ENCODE assay signal across 3 cellular contexts in genomic region chr15:92861742-92862141, GRCh38.
A peak's percentile ranks its signal among the peaks of the same experiment; 100 is the strongest.
TF ChIP-seq lines count a peak whose summit lies in the region.

No MANE protein-coding gene starts in this region.

TF ChIP-seq in HepG2, 621 proteins besides CTCF, POLR2A, EP300 and RAD21:
- TF ChIP-seq MAFF (IDR thresholded peaks at IDR 0.05; ENCODE audit: low read depth, low read length) (peak; percentile 59), MAFK (conservative IDR thresholded peaks at IDR 0.05 in 1 of 2, IDR thresholded peaks at IDR 0.05 in 1 of 2; ENCODE audit: low read length in 2 of 2) (peak; percentile 46 to 75), ARNTL (CRISPR knock-in tag; IDR thresholded peaks at IDR 0.05) (no peak), DMAP1 (CRISPR knock-in tag; IDR thresholded peaks at IDR 0.05) (no peak), HHEX (CRISPR knock-in tag; IDR thresholded peaks at IDR 0.05) (no peak), SPEN (CRISPR knock-in tag; IDR thresholded peaks at IDR 0.05; ENCODE audit: low read depth) (no peak), SAP130 (CRISPR knock-in tag; IDR thresholded peaks at IDR 0.05; ENCODE audit: low read depth) (no peak), RELA (CRISPR knock-in tag; IDR thresholded peaks at IDR 0.05) (no peak), ZNF788 (CRISPR knock-in tag; IDR thresholded peaks at IDR 0.05; ENCODE audit: borderline replicate concordance) (no peak), CEBPB (IDR thresholded peaks at IDR 0.05; ENCODE audit: borderline replicate concordance, low read depth, low read length) (no peak), ZNF629 (CRISPR knock-in tag; conservative IDR thresholded peaks at IDR 0.05) (no peak), ZZZ3 (CRISPR knock-in tag; IDR thresholded peaks at IDR 0.05; ENCODE audit: borderline replicate concordance) (no peak), ZNF251 (CRISPR knock-in tag; IDR thresholded peaks at IDR 0.05) (no peak), ZNF556 (CRISPR knock-in tag; IDR thresholded peaks at IDR 0.05; ENCODE audit: borderline replicate concordance) (no peak)
- TF ChIP-seq, protein P1, sequence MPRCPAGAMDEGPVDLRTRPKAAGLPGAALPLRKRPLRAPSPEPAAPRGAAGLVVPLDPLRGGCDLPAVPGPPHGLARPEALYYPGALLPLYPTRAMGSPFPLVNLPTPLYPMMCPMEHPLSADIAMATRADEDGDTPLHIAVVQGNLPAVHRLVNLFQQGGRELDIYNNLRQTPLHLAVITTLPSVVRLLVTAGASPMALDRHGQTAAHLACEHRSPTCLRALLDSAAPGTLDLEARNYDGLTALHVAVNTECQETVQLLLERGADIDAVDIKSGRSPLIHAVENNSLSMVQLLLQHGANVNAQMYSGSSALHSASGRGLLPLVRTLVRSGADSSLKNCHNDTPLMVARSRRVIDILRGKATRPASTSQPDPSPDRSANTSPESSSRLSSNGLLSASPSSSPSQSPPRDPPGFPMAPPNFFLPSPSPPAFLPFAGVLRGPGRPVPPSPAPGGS (CRISPR knock-in tag; IDR thresholded peaks at IDR 0.05), result no peak

TF ChIP-seq in K562, 482 proteins besides CTCF, POLR2A, EP300 and RAD21:
- TF ChIP-seq NFIC (IDR thresholded peaks at IDR 0.05), result no peak
- TF ChIP-seq ZNF507 (tag; conservative IDR thresholded peaks at IDR 0.05), result peak; percentile 28; the same call in 1 of the 2 replicates
- peak; percentile 41; the same call in 1 of the 2 replicates for TF ChIP-seq C11orf30 (IDR thresholded peaks at IDR 0.05; ENCODE audit: low read depth)
- TF ChIP-seq ZNF316 (IDR thresholded peaks at IDR 0.05), result peak; percentile 75
- no peak for TF ChIP-seq GABPB1 (CRISPR knock-in tag; IDR thresholded peaks at IDR 0.05)

TF ChIP-seq in WTC11, 78 proteins besides CTCF, POLR2A, EP300 and RAD21:
- TF ChIP-seq ELF4 (CRISPR knock-in tag; IDR thresholded peaks at IDR 0.05; ENCODE audit: low read depth) (no peak), OVOL2 (CRISPR knock-in tag; IDR thresholded peaks at IDR 0.05; ENCODE audit: borderline replicate concordance) (no peak), CBFB (CRISPR knock-in tag; IDR thresholded peaks at IDR 0.05; ENCODE audit: low read depth) (no peak), CDX4 (CRISPR knock-in tag; IDR thresholded peaks at IDR 0.05; ENCODE audit: borderline replicate concordance) (no peak), SP1 (CRISPR knock-in tag; conservative IDR thresholded peaks at IDR 0.05) (no peak), MLX (CRISPR knock-in tag; IDR thresholded peaks at IDR 0.05) (no peak), NFATC4 (CRISPR knock-in tag; IDR thresholded peaks at IDR 0.05) (no peak), GTF2I (CRISPR knock-in tag; conservative IDR thresholded peaks at IDR 0.05) (no peak), ETV6 (CRISPR knock-in tag; IDR thresholded peaks at IDR 0.05) (no peak), IRF2 (CRISPR knock-in tag; IDR thresholded peaks at IDR 0.05; ENCODE audit: borderline replicate concordance, low read depth) (no peak), NFE2L1 (CRISPR knock-in tag; IDR thresholded peaks at IDR 0.05) (no peak), TEAD4 (CRISPR knock-in tag; IDR thresholded peaks at IDR 0.05) (no peak), TP53 (CRISPR knock-in tag; IDR thresholded peaks at IDR 0.05) (no peak), ZNF281 (CRISPR knock-in tag; IDR thresholded peaks at IDR 0.05) (no peak), USF1 (CRISPR knock-in tag; IDR thresholded peaks at IDR 0.05) (no peak)
- TF ChIP-seq, protein P2, sequence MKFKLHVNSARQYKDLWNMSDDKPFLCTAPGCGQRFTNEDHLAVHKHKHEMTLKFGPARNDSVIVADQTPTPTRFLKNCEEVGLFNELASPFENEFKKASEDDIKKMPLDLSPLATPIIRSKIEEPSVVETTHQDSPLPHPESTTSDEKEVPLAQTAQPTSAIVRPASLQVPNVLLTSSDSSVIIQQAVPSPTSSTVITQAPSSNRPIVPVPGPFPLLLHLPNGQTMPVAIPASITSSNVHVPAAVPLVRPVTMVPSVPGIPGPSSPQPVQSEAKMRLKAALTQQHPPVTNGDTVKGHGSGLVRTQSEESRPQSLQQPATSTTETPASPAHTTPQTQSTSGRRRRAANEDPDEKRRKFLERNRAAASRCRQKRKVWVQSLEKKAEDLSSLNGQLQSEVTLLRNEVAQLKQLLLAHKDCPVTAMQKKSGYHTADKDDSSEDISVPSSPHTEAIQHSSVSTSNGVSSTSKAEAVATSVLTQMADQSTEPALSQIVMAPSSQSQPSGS (CRISPR knock-in tag; IDR thresholded peaks at IDR 0.05; ENCODE audit: borderline replicate concordance, low read depth), result no peak
- TF ChIP-seq, protein P3, sequence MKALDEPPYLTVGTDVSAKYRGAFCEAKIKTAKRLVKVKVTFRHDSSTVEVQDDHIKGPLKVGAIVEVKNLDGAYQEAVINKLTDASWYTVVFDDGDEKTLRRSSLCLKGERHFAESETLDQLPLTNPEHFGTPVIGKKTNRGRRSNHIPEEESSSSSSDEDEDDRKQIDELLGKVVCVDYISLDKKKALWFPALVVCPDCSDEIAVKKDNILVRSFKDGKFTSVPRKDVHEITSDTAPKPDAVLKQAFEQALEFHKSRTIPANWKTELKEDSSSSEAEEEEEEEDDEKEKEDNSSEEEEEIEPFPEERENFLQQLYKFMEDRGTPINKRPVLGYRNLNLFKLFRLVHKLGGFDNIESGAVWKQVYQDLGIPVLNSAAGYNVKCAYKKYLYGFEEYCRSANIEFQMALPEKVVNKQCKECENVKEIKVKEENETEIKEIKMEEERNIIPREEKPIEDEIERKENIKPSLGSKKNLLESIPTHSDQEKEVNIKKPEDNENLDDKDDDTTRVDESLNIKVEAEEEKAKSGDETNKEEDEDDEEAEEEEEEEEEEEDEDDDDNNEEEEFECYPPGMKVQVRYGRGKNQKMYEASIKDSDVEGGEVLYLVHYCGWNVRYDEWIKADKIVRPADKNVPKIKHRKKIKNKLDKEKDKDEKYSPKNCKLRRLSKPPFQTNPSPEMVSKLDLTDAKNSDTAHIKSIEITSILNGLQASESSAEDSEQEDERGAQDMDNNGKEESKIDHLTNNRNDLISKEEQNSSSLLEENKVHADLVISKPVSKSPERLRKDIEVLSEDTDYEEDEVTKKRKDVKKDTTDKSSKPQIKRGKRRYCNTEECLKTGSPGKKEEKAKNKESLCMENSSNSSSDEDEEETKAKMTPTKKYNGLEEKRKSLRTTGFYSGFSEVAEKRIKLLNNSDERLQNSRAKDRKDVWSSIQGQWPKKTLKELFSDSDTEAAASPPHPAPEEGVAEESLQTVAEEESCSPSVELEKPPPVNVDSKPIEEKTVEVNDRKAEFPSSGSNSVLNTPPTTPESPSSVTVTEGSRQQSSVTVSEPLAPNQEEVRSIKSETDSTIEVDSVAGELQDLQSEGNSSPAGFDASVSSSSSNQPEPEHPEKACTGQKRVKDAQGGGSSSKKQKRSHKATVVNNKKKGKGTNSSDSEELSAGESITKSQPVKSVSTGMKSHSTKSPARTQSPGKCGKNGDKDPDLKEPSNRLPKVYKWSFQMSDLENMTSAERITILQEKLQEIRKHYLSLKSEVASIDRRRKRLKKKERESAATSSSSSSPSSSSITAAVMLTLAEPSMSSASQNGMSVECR (CRISPR knock-in tag; IDR thresholded peaks at IDR 0.05; ENCODE audit: borderline replicate concordance), result no peak
- TF ChIP-seq, protein P4, sequence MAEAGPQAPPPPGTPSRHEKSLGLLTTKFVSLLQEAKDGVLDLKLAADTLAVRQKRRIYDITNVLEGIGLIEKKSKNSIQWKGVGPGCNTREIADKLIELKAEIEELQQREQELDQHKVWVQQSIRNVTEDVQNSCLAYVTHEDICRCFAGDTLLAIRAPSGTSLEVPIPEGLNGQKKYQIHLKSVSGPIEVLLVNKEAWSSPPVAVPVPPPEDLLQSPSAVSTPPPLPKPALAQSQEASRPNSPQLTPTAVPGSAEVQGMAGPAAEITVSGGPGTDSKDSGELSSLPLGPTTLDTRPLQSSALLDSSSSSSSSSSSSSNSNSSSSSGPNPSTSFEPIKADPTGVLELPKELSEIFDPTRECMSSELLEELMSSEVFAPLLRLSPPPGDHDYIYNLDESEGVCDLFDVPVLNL (CRISPR knock-in tag; IDR thresholded peaks at IDR 0.05; ENCODE audit: borderline replicate concordance, low read depth), result no peak
TF ChIP-seq in WTC11: peak in this region for 0.
